ENCODE assay signal across 1 cellular context in the genomic region with DNA sequence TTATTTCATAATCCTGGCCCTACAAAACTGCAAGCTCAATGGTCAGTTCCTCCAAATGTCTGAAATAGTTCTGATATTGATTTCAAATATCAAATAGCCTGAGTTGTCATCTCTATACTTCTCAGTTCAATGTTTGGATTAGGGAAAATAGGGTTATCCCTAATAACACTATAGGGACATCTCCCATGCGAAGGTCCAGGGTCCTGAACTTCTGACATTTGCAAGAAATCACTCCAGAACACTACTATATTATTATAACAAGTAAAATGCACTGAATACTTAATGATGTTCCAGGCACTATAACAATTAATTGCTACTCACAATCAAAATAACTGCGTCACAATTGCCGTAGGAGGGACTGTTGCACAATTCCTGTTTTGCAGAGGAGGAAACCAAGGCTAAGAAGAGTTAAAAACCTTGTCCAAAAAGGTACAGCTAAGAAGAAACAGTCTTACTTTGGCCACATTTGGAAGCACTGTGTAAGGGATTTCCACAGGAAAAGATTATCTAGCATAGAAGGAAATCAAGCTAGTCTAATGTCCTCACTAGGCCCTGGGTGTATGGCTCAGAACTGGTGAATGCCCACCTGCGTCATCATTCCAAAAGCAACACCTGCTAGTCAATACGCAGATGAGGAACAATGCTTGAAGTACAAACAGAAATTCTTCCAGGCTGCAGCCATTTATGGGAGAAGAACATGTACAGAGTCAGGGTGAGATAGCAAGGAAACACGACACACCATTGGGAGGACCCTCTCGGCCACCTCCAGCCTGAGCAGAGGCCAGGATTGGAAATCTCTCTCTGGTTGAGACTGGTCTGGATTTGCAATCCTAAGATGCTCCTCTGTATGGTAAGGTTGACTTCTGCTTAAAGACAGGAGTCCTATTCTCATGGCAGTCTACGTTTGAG.
TF ChIP-seq lines count a peak whose summit lies in the region.

No MANE protein-coding gene starts in this region.

TF ChIP-seq in A549, 52 proteins besides CTCF, POLR2A, EP300 and RAD21:
- TF ChIP-seq, protein P1, sequence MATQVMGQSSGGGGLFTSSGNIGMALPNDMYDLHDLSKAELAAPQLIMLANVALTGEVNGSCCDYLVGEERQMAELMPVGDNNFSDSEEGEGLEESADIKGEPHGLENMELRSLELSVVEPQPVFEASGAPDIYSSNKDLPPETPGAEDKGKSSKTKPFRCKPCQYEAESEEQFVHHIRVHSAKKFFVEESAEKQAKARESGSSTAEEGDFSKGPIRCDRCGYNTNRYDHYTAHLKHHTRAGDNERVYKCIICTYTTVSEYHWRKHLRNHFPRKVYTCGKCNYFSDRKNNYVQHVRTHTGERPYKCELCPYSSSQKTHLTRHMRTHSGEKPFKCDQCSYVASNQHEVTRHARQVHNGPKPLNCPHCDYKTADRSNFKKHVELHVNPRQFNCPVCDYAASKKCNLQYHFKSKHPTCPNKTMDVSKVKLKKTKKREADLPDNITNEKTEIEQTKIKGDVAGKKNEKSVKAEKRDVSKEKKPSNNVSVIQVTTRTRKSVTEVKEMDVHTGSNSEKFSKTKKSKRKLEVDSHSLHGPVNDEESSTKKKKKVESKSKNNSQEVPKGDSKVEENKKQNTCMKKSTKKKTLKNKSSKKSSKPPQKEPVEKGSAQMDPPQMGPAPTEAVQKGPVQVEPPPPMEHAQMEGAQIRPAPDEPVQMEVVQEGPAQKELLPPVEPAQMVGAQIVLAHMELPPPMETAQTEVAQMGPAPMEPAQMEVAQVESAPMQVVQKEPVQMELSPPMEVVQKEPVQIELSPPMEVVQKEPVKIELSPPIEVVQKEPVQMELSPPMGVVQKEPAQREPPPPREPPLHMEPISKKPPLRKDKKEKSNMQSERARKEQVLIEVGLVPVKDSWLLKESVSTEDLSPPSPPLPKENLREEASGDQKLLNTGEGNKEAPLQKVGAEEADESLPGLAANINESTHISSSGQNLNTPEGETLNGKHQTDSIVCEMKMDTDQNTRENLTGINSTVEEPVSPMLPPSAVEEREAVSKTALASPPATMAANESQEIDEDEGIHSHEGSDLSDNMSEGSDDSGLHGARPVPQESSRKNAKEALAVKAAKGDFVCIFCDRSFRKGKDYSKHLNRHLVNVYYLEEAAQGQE (IDR thresholded peaks at IDR 0.05): peak; percentile 60; the same call in 1 of the 2 replicates
- TF ChIP-seq, protein P2, sequence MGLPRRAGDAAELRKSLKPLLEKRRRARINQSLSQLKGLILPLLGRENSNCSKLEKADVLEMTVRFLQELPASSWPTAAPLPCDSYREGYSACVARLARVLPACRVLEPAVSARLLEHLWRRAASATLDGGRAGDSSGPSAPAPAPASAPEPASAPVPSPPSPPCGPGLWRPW (IDR thresholded peaks at IDR 0.05): no peak
